Comparison of ENCODE assay signal across 1 cellular context in the genomic region with DNA sequence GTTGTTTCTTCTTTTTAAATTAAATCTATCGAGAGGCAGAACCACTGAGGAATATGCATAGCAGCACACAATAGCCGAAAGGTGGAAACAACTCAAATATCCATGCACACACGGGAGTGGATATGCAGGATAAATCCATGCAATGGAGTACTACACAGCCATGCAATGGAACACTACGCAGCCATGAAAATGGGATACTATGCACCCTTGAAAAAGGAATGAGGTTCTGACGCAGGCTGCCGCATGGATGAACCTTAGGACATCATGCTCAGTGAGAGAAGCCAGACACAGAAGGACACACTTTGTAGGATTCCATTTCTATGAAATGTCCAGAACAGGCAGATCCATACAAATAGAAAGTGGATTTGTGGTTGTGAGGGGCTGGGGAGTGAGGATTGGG.
TF ChIP-seq lines count a peak whose summit lies in the region.

No MANE protein-coding gene starts in this region.

TF ChIP-seq in HepG2, 621 proteins besides CTCF, POLR2A, EP300 and RAD21:
- TF ChIP-seq, protein P1, sequence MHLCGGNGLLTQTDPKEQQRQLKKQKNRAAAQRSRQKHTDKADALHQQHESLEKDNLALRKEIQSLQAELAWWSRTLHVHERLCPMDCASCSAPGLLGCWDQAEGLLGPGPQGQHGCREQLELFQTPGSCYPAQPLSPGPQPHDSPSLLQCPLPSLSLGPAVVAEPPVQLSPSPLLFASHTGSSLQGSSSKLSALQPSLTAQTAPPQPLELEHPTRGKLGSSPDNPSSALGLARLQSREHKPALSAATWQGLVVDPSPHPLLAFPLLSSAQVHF (CRISPR knock-in tag; IDR thresholded peaks at IDR 0.05), result no peak
- TF ChIP-seq NCOR1 (IDR thresholded peaks at IDR 0.05; ENCODE audit: borderline replicate concordance, low read length), result peak; percentile 57; the same call in 1 of the 2 replicates
